Comparison of ENCODE assay signal across 9 cellular contexts in genomic region chr11:48116843-48117242, GRCh38.
DNase-seq lines count a peak whose midpoint lies in the region; ATAC-seq and TF ChIP-seq lines count a peak whose summit lies in the region.
"Had no signal": no experiment of that assay in that cellular context is flagged by ENCODE, and none has a peak within 500 bp of the region (broad histone marks: within the 10 kb centered on the region; RNA-seq: fewer than 3 reads in every experiment).

No MANE protein-coding gene starts in this region.

- H3K27ac ChIP-seq in IMR-90 (ENCODE audit: insufficient read depth, low read length) (no peak overlapping the region), psoas muscle (no peak overlapping the region)
- H3K27ac ChIP-seq: BLaER1 had no signal

- in situ Hi-C loops in IMR-90 (cut with MboI; ENCODE audit: low sequenced_read_pairs): no loop called here

- DNase-seq in NCI-H2171 treated with DMSO at 0.1 percent for 48 hours (lab: John Stamatoyannopoulos, UW) (peak; percentile 15), NCI-H2171 (lab: John Stamatoyannopoulos, UW) (no peak), IMR-90 (no peak), psoas muscle (no peak), DMS 273 treated with DMSO at 0.1 percent for 48 hours (lab: John Stamatoyannopoulos, UW) (no peak), GOT3 (lab: John Stamatoyannopoulos, UW) (no peak)
- DNase-seq in central memory CD8-positive, alpha-beta T cell (ENCODE audit: low spot score in 2 of 2): no peak

- TF ChIP-seq CTCF in IMR-90 (conservative IDR thresholded peaks at IDR 0.05; ENCODE audit: low read depth, low read length) (peak; percentile 15; the same call in 1 of the 2 replicates), psoas muscle (IDR thresholded peaks at IDR 0.05) (peak; percentile 7)

- no peak overlapping the region for H2AK9ac ChIP-seq in IMR-90 (replicated peaks; ENCODE audit: low read depth, low read length, poor library complexity)

- no peak overlapping the region for H3K9ac ChIP-seq in IMR-90 (ENCODE audit: low read depth, low read length)
- H3K9ac ChIP-seq: BLaER1 had no signal

- H3K18ac ChIP-seq in IMR-90 (ENCODE audit: low read depth, low read length): no peak overlapping the region

- no peak overlapping the region for H4K8ac ChIP-seq in IMR-90 (ENCODE audit: low read depth in 2 of 2, low read length in 2 of 2)

- BruUV-seq in IMR-90 (replicated peaks; lab: Mats Ljungman, UMichigan): no TSS peak

- peak; percentile 69 for ATAC-seq in IMR-90 (ENCODE audit: low read depth)
- ATAC-seq in central memory CD8-positive, alpha-beta T cell (replicated peaks; ENCODE audit: extremely low read depth, poor library complexity, severe bottlenecking): no peak
- no peak for ATAC-seq in psoas muscle
- no peak for ATAC-seq in HG03175 (IDR thresholded peaks at IDR 0.05; ENCODE audit: unreplicated experiment)

- H3K27ac Mint-ChIP-seq in central memory CD8-positive, alpha-beta T cell (ENCODE audit: low read depth): peak overlapping the region; percentile 38

- no peaks in the 10 kb centered on the region for H3K27me3 Mint-ChIP-seq in central memory CD8-positive, alpha-beta T cell

- peaks cover 3% of the 10 kb centered on the region for H3K9me3 ChIP-seq in IMR-90 (ENCODE audit: control insufficient read depth, insufficient read depth, low read length)
- peaks cover 10% of the 10 kb centered on the region for H3K9me3 ChIP-seq in psoas muscle

- H3K9me3 Mint-ChIP-seq in central memory CD8-positive, alpha-beta T cell: peaks cover 9% of the 10 kb centered on the region

- H2BK5ac ChIP-seq in IMR-90 (ENCODE audit: low read depth, low read length, poor library complexity, severe bottlenecking): no peak overlapping the region

- H3K36me3 Mint-ChIP-seq in central memory CD8-positive, alpha-beta T cell (ENCODE audit: insufficient read depth): peaks cover 28% of the 10 kb centered on the region

- no peak for TF ChIP-seq RAD21 in IMR-90 (IDR thresholded peaks at IDR 0.05; ENCODE audit: low read length)

- H2BK15ac ChIP-seq in IMR-90 (ENCODE audit: low read depth, low read length): no peak overlapping the region

- POLR2A ChIA-PET in IMR-90 (lab: Charles Lee; ENCODE audit: unreplicated experiment): no interaction called here

- H3K4me2 ChIP-seq in IMR-90 (ENCODE audit: low read depth, low read length): no peak overlapping the region
- H3K4me2 ChIP-seq: BLaER1 had no signal

- H3K36me3 ChIP-seq in IMR-90 (ENCODE audit: control insufficient read depth, insufficient read depth, low read length) (0 out of 2 replicates have a peak, but pooled peaks cover 2% of the 10 kb centered on the region), psoas muscle (ENCODE audit: insufficient read depth in 1 of 2, low read depth in 1 of 2) (no peaks in the 10 kb centered on the region)

- no peaks in the 10 kb centered on the region for H4K20me1 ChIP-seq in IMR-90 (ENCODE audit: insufficient read depth, low read length)
- H4K20me1 ChIP-seq: BLaER1 had no signal

- H3K27me3 ChIP-seq in IMR-90 (ENCODE audit: control insufficient read depth, insufficient read depth, low read length) (no peaks in the 10 kb centered on the region), psoas muscle (ENCODE audit: insufficient read depth in 3 of 3, low read length in 2 of 3) (no peaks in the 10 kb centered on the region)
- H3K27me3 ChIP-seq: BLaER1 had no signal

- no peak overlapping the region for H3K4ac ChIP-seq in IMR-90 (ENCODE audit: low read depth, low read length)

- no peak overlapping the region for H3K14ac ChIP-seq in IMR-90 (replicated peaks; ENCODE audit: low read depth, low read length)

- H4K91ac ChIP-seq in IMR-90 (ENCODE audit: insufficient read depth, low read depth, low read length): no peak overlapping the region

- no peak for TF ChIP-seq POLR2A in IMR-90 (IDR thresholded peaks at IDR 0.05; ENCODE audit: low read depth, low read length)

- H2AK5ac ChIP-seq in IMR-90 (ENCODE audit: low read depth, low read length): no peak overlapping the region

- dilution Hi-C loops in IMR-90 (cut with HindIII; ENCODE audit: low sequenced_read_pairs, unreplicated experiment): no loop called here

- H3K4me1 ChIP-seq in IMR-90 (ENCODE audit: control insufficient read depth, insufficient read depth, low read length) (no peaks in the 10 kb centered on the region), psoas muscle (no peaks in the 10 kb centered on the region)

- H3K9me1 ChIP-seq in IMR-90 (ENCODE audit: insufficient read depth, low read length): no peaks in the 10 kb centered on the region

- peaks cover 12% of the 10 kb centered on the region for H3K4me1 Mint-ChIP-seq in central memory CD8-positive, alpha-beta T cell

- H3K4me3 ChIP-seq in IMR-90 (ENCODE audit: insufficient read depth, low read depth, low read length) (no peak overlapping the region), psoas muscle (no peak overlapping the region)
- H3K4me3 ChIP-seq: BLaER1 had no signal

- intact Hi-C loops in IMR-90 (cut with micrococcal nuclease) (no loop called here), psoas muscle (cut with DNase I) (no loop called here)

- H3K23ac ChIP-seq in IMR-90 (ENCODE audit: low read depth, low read length): no peak overlapping the region

- no peak overlapping the region for H2AFZ ChIP-seq in IMR-90 (replicated peaks; ENCODE audit: low read length, poor library complexity)

- no peak overlapping the region for H4K5ac ChIP-seq in IMR-90 (ENCODE audit: low read depth, low read length)

- no peak overlapping the region for H2BK120ac ChIP-seq in IMR-90 (ENCODE audit: low read depth, low read length)

- no peak overlapping the region for H3K56ac ChIP-seq in IMR-90 (ENCODE audit: extremely low read depth, insufficient read depth, low read length)

- no peak overlapping the region for H3K4me3 Mint-ChIP-seq in central memory CD8-positive, alpha-beta T cell

- peaks cover 4 to 9% of the 10 kb centered on the region in 2 experiments; a peak in 3 of 4 replicates for H3K79me1 ChIP-seq in IMR-90 (ENCODE audit: low read depth in 1 of 2, low read length in 2 of 2)

- no peak overlapping the region for H2BK20ac ChIP-seq in IMR-90 (ENCODE audit: low read depth, low read length)

- CTCF ChIA-PET in IMR-90 (lab: Yijun Ruan, JAX): interaction anchor here (0.5 kb wide), 1 partner anchor 11 kb away, joined by 4 read pairs; no protein-coding TSS in a partner anchor

TF ChIP-seq in IMR-90, 13 proteins besides CTCF, POLR2A, EP300 and RAD21:
- TF ChIP-seq SMC3 (IDR thresholded peaks at IDR 0.05; ENCODE audit: low read depth, low read length): 0 out of 2 replicates have a peak, but pooled peaks have one; percentile 8
- TF ChIP-seq, protein P1, sequence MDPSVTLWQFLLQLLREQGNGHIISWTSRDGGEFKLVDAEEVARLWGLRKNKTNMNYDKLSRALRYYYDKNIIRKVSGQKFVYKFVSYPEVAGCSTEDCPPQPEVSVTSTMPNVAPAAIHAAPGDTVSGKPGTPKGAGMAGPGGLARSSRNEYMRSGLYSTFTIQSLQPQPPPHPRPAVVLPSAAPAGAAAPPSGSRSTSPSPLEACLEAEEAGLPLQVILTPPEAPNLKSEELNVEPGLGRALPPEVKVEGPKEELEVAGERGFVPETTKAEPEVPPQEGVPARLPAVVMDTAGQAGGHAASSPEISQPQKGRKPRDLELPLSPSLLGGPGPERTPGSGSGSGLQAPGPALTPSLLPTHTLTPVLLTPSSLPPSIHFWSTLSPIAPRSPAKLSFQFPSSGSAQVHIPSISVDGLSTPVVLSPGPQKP (IDR thresholded peaks at IDR 0.05; ENCODE audit: borderline replicate concordance, low read depth, low read length): no peak
